Comparison of ENCODE assay signal across 9 cellular contexts in the genomic region with DNA sequence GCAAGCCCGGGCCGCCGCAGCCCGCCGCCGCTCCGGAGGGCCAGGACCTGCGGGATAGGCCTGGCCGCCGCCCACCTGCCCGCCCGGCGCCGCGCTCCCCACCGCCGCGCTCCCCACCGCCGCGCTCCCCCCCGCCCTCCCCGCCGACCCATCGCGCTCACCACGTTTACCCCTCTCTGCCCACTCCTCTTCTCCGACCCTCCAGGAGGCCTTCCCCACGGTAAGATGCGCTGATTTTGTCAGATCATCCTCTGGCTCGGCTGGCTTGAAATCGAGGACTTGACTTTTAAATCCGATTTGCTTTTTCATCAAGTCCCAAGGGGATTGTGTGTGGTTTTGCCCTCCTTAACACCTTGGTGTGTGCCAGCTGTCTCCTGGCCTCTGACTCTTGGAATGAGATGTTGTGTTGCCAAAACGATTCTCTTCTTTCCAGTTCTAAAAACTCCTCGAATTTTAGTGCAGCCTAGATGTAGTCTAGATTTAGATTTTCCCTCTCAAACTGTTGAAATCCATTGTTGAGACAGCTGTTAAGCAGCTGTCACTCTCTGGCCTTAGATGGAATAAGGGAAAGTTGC. TPM values are rescaled to one million over a fixed set of nuclear protein-coding genes. Genes with fewer than 3 reads are reported as not detected.
DNase-seq lines count a peak whose midpoint lies in the region; TF ChIP-seq lines count a peak whose summit lies in the region.
"Had no signal": no experiment of that assay in that cellular context is flagged by ENCODE, and none has a peak within 500 bp of the region (broad histone marks: within the 10 kb centered on the region; RNA-seq: fewer than 3 reads in every experiment).

No MANE protein-coding gene starts in this region.

- no peak overlapping the region for H2BK120ac ChIP-seq in neuronal stem cell (ENCODE audit: low read depth, low read length)

- H3K36me3 Mint-ChIP-seq in T-helper 2 cell treated with Interferon-gamma antibody and Interleukin-4, amounts not matched to agents 5 μg/mL and 100 μg/mL, for 36 hours (ENCODE audit: low read depth): peaks cover 51% of the 10 kb centered on the region

- H2AFZ ChIP-seq in OCI-LY7 (ENCODE audit: low read length): no peak overlapping the region
- peak overlapping the region; percentile 93 for H2AFZ ChIP-seq in neuronal stem cell (ENCODE audit: low read length)

- peak overlapping the region; percentile 93 for H3K4me3 Mint-ChIP-seq in T-helper 2 cell treated with Interferon-gamma antibody and Interleukin-4, amounts not matched to agents 5 μg/mL and 100 μg/mL, for 36 hours

- WGBS in neuronal stem cell (ENCODE audit: extremely low coverage in 2 of 2, insufficient read length in 2 of 2, insufficient replicate concordance in 1 of 2), 2 donors: no CpG with 5 or more reads among the region's 35 CpGs

- H3K27me3 Mint-ChIP-seq in T-helper 2 cell treated with Interferon-gamma antibody and Interleukin-4, amounts not matched to agents 5 μg/mL and 100 μg/mL, for 36 hours (ENCODE audit: low read depth): no peaks in the 10 kb centered on the region

- peaks cover 5% of the 10 kb centered on the region; the same call in 1 of the 2 replicates for H4K20me1 ChIP-seq in OCI-LY7 (ENCODE audit: insufficient read depth, low read length)

- H3K9me3 Mint-ChIP-seq in T-helper 2 cell treated with Interferon-gamma antibody and Interleukin-4, amounts not matched to agents 5 μg/mL and 100 μg/mL, for 36 hours: no peaks in the 10 kb centered on the region

- peak overlapping the region; percentile 71 for H3K4me2 ChIP-seq in OCI-LY7 (ENCODE audit: low read length)
- peak overlapping the region; percentile 69 for H3K4me2 ChIP-seq in neuronal stem cell (ENCODE audit: insufficient read depth, low read length, poor library complexity, severe bottlenecking)

- H3K4me1 ChIP-seq in OCI-LY7 (ENCODE audit: insufficient read depth, low read length, poor library complexity, severe bottlenecking) (peaks cover 8% of the 10 kb centered on the region), neuronal stem cell (ENCODE audit: control insufficient read depth in 2 of 2, insufficient read depth in 1 of 2, low read depth in 1 of 2, low read length in 2 of 2) (peaks cover 3 to 4% of the 10 kb centered on the region in 2 donors)

- H3K9me3 ChIP-seq in OCI-LY7 (ENCODE audit: low read length) (no peaks in the 10 kb centered on the region), neuronal stem cell (replicated peaks in 1 of 2; ENCODE audit: control insufficient read depth in 2 of 2, insufficient read depth in 1 of 2, low read depth in 1 of 2, low read length in 2 of 2) (no peaks in the 10 kb centered on the region)

- no peak overlapping the region for H3K18ac ChIP-seq in neuronal stem cell (ENCODE audit: low read length)

- H3K27me3 ChIP-seq in neuronal stem cell (ENCODE audit: control insufficient read depth in 3 of 3, insufficient read depth in 3 of 3, low read depth in 1 of 3, low read length in 3 of 3): no peaks in the 10 kb centered on the region

- peak overlapping the region; percentile 76 for H3K27ac ChIP-seq in OCI-LY7 (ENCODE audit: low read depth, low read length, poor library complexity, severe bottlenecking)
- no peak overlapping the region for H3K27ac ChIP-seq in neuronal stem cell (replicated peaks; ENCODE audit: low read length)

- H3K9me2 ChIP-seq in OCI-LY7 (ENCODE audit: insufficient read depth, low read length): no peaks in the 10 kb centered on the region

- H4K91ac ChIP-seq in neuronal stem cell (ENCODE audit: low read depth, low read length, poor library complexity): no peak overlapping the region

- peaks cover 41% of the 10 kb centered on the region for H3K79me2 ChIP-seq in OCI-LY7 (ENCODE audit: insufficient read depth, low read depth, low read length)

- H4K8ac ChIP-seq in neuronal stem cell (ENCODE audit: low read depth, low read length): no peak overlapping the region

- H3K9ac ChIP-seq in neuronal stem cell (ENCODE audit: low read depth, low read length, poor library complexity): peak overlapping the region; percentile 93

- no peak overlapping the region for H3K4ac ChIP-seq in neuronal stem cell (ENCODE audit: low read length)

- no peak overlapping the region for H2AK5ac ChIP-seq in neuronal stem cell (ENCODE audit: low read depth, low read length)

- peaks cover 61% of the 10 kb centered on the region for H3K36me3 ChIP-seq in OCI-LY7 (ENCODE audit: insufficient read depth, low read length)
- peaks cover 22 to 57% of the 10 kb centered on the region in 2 donors for H3K36me3 ChIP-seq in neuronal stem cell (replicated peaks in 1 of 2; ENCODE audit: control insufficient read depth in 2 of 2, insufficient read depth in 2 of 2, low read length in 2 of 2)

- peak overlapping the region; percentile 98 for H3K27ac Mint-ChIP-seq in T-helper 2 cell treated with Interferon-gamma antibody and Interleukin-4, amounts not matched to agents 5 μg/mL and 100 μg/mL, for 36 hours

- H3K4me3 ChIP-seq in OCI-LY7 (ENCODE audit: low read depth, low read length, poor library complexity, severe bottlenecking): peak overlapping the region; percentile 88
- H3K4me3 ChIP-seq in epithelial cell of esophagus (ENCODE audit: low read length): peak overlapping the region; percentile 91
- H3K4me3 ChIP-seq in neuronal stem cell (ENCODE audit: low read length in 2 of 2): peak overlapping the region; percentile 96 to 98

- no TSS peak for BruUV-seq in OCI-LY7 (replicated peaks; lab: Mats Ljungman, UMichigan)

- H2BK5ac ChIP-seq in neuronal stem cell (ENCODE audit: low read length): peak overlapping the region; percentile 39

- CTCF ChIA-PET in OCI-LY7 (lab: Charles Lee; ENCODE audit: unreplicated experiment): no interaction called here

- H3K79me1 ChIP-seq in neuronal stem cell (ENCODE audit: low read depth, low read length): peaks cover 4% of the 10 kb centered on the region

- TF ChIP-seq CTCF in OCI-LY7 (conservative IDR thresholded peaks at IDR 0.05; ENCODE audit: low read length) (no peak), epithelial cell of esophagus (IDR thresholded peaks at IDR 0.05; ENCODE audit: insufficient read depth, low read depth, low read length, missing control alignments) (no peak)

- no peak for DNase-seq in T-helper 2 cell treated with Interferon-gamma antibody and Interleukin-4, amounts not matched to agents 5 μg/mL and 100 μg/mL, for 36 hours (ENCODE audit: low spot score)
- DNase-seq in T-helper 2 cell: no peak
- peak; percentile 53 for DNase-seq in OCI-LY7 (ENCODE audit: low spot score)
- DNase-seq in epithelial cell of esophagus (ENCODE audit: low read depth): no peak
- DNase-seq in neuronal stem cell (ENCODE audit: low spot score): no peak
- DNase-seq in Kasumi-1 (lab: John Stamatoyannopoulos, UW): no peak
- no peak for DNase-seq in SKM-1 treated with dmso at 0.1 percent for 144 hours (lab: John Stamatoyannopoulos, UW; ENCODE audit: unreplicated experiment)
- DNase-seq in activated gamma-delta T cell (lab: John Stamatoyannopoulos, UW): no peak

- no peak overlapping the region for H3K14ac ChIP-seq in neuronal stem cell (ENCODE audit: low read length)

- H2BK12ac ChIP-seq in neuronal stem cell (ENCODE audit: low read length): no peak overlapping the region

- POLR2A ChIA-PET in OCI-LY7 (lab: Charles Lee): no interaction called here

- intact Hi-C loops in OCI-LY7 (cut with micrococcal nuclease; ENCODE audit: unreplicated experiment): loop anchor here (2.0 kb wide), 1 partner anchor 97 kb away; a partner anchor contains a TSS

- H2BK15ac ChIP-seq in neuronal stem cell (ENCODE audit: low read length): no peak overlapping the region

- peaks cover 23% of the 10 kb centered on the region for H3K4me1 Mint-ChIP-seq in T-helper 2 cell treated with Interferon-gamma antibody and Interleukin-4, amounts not matched to agents 5 μg/mL and 100 μg/mL, for 36 hours (ENCODE audit: low read depth)

- no peak overlapping the region for H3K23ac ChIP-seq in neuronal stem cell (ENCODE audit: low read depth, low read length, poor library complexity)

RNA-seq across cellular contexts. Expression of a gene that starts 0.7 kb away (rescaled TPM):
- 11.5 and 14.8 TPM in 2 replicates for total RNA-seq in OCI-LY7 (2014; rRNA removed; shearing (Covaris generic))
- total RNA-seq in OCI-LY7 (2022): 75.9 and 77.4 TPM in 2 replicates
- 41.1 TPM for polyA plus RNA-seq in neuronal stem cell (2013, experiment 1 of 2)
- polyA plus RNA-seq in neuronal stem cell (2013, experiment 2 of 2): 41.1 TPM

RNA-seq across cellular contexts. Expression of a gene that starts 43.6 kb away (rescaled TPM):
- 1.4 and 2.4 TPM in 2 replicates for total RNA-seq in OCI-LY7 (2014; rRNA removed; shearing (Covaris generic))
- total RNA-seq in OCI-LY7 (2022): 1.3 and 3.7 TPM in 2 replicates
- polyA plus RNA-seq in neuronal stem cell (2013, experiment 1 of 2): 0.22 TPM
- 0.39 TPM for polyA plus RNA-seq in neuronal stem cell (2013, experiment 2 of 2)
- total RNA-seq: frontal cortex had no signal
